8 cellular contexts compared by ENCODE assay signal in the genomic region with DNA sequence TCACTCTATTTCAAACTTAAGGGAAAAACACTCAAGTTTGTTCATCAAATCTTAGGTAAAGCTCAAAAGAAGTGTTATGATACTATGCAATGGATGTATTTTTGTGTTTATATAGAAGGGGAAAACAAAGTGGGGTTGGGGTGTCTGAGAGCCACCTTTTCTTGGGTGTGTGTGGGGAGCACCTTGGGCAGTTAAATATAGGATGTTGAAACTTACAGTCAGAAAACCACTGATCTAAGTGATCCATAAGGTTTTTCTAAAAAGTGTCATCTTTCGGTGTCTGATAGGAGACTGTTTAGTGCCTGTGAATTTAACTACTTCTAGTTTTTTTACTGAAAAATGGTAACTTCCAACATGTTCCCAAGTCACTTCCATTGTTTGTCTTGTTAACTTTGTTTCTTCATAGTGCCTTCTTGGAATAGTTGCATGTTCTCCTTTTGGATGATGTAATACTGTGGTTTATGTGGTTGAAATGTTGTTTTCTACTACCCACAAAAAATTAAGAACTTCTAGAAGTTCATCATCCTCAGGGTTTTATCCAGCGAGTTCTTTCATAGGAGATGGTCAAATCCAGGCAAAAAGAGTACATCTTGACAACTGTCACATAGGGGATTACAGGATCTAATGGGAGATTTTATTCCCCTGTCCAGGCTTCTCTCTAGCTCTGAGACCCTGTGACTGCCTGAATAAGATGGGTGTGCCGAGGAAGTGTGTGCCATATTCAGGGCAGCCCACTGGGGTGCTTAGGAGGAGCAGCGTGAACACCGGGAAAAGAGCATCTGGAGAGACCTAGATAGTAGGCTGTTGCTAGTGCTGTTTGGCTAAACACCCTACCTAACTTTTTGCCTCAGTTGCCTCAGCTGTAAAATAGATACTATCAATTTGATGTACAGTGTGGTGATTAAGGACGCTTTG. TPM values are rescaled to one million over a fixed set of nuclear protein-coding genes. Genes with fewer than 3 reads are reported as not detected.
DNase-seq lines count a peak whose midpoint lies in the region; ATAC-seq and FAIRE-seq lines count a peak whose summit lies in the region.
"Had no signal": no experiment of that assay in that cellular context is flagged by ENCODE, and none has a peak within 500 bp of the region (broad histone marks: within the 10 kb centered on the region; RNA-seq: fewer than 3 reads in every experiment).

No MANE protein-coding gene starts in this region.

- H3K4me3 Mint-ChIP-seq in stimulated activated effector memory CD8-positive, alpha-beta T cell treated with anti-CD3 and anti-CD28 coated beads, Interleukin-12 subunit alpha, Interleukin-12 subunit beta, amount 100 ng/mL, for 72 hours, result peak overlapping the region; percentile 9

- peak overlapping the region; percentile 74 for H3K27ac Mint-ChIP-seq in stimulated activated effector memory CD8-positive, alpha-beta T cell treated with anti-CD3 and anti-CD28 coated beads, Interleukin-12 subunit alpha, Interleukin-12 subunit beta, amount 100 ng/mL, for 72 hours

- DNase-seq in GM18507 (ENCODE audit: extremely low spot score, insufficient read length, low read depth) (no peak), SKM-1 (lab: John Stamatoyannopoulos, UW; ENCODE audit: unreplicated experiment) (peak; percentile 49), fibroblast of gingiva (ENCODE audit: low read depth) (peak; percentile 89), occipital lobe (lab: John Stamatoyannopoulos, UW) (no peak), NCI-H2227 treated with DMSO at 0.1 percent for 48 hours (lab: John Stamatoyannopoulos, UW) (no peak), COLO829 (ENCODE audit: low spot score) (no peak)
- DNase-seq in stimulated activated effector memory CD8-positive, alpha-beta T cell treated with anti-CD3 and anti-CD28 coated beads, Interleukin-12 subunit alpha, Interleukin-12 subunit beta, amount 100 ng/mL, for 72 hours (ENCODE audit: low spot score in 2 of 2), result no peak
- DNase-seq: SHP77 had no signal

- H3K9me3 Mint-ChIP-seq in stimulated activated effector memory CD8-positive, alpha-beta T cell treated with anti-CD3 and anti-CD28 coated beads, Interleukin-12 subunit alpha, Interleukin-12 subunit beta, amount 100 ng/mL, for 72 hours, result no peaks in the 10 kb centered on the region

- peaks cover 75% of the 10 kb centered on the region for H3K36me3 Mint-ChIP-seq in stimulated activated effector memory CD8-positive, alpha-beta T cell treated with anti-CD3 and anti-CD28 coated beads, Interleukin-12 subunit alpha, Interleukin-12 subunit beta, amount 100 ng/mL, for 72 hours

- H3K4me1 Mint-ChIP-seq in stimulated activated effector memory CD8-positive, alpha-beta T cell treated with anti-CD3 and anti-CD28 coated beads, Interleukin-12 subunit alpha, Interleukin-12 subunit beta, amount 100 ng/mL, for 72 hours, result peaks cover 62% of the 10 kb centered on the region

- ATAC-seq in stimulated activated effector memory CD8-positive, alpha-beta T cell treated with anti-CD3 and anti-CD28 coated beads, Interleukin-12 subunit alpha, Interleukin-12 subunit beta, amount 100 ng/mL, for 72 hours, result peak; percentile 56

- FAIRE-seq in GM18507 (lab: Jason Lieb, UNC), result peak; percentile 70

RNA-seq across cellular contexts. Expression of a gene that starts 46.2 kb away (rescaled TPM):
- total RNA-seq in occipital lobe, result 149 TPM

Comparison
In these comparisons a context has a peak if more than half of its experiments do, and no peak if none do; other contexts are left out.
1. DNase-seq: peak in SKM-1 (single experiment) and fibroblast of gingiva (single experiment); none in GM18507 (single experiment), stimulated activated effector memory CD8-positive, alpha-beta T cell treated with anti-CD3 and anti-CD28 coated beads, Interleukin-12 subunit alpha, Interleukin-12 subunit beta, amount 100 ng/mL, for 72 hours (0 of 2), occipital lobe (single experiment), NCI-H2227 treated with DMSO at 0.1 percent for 48 hours (single experiment) and COLO829 (single experiment).